15 cellular contexts compared by ENCODE assay signal in genomic region chr10:131553121-131553520, GRCh38.
A peak's percentile ranks its signal among the peaks of the same experiment; 100 is the strongest.
DNase-seq lines count a peak whose midpoint lies in the region; ATAC-seq and TF ChIP-seq lines count a peak whose summit lies in the region.
"Had no signal": no experiment of that assay in that cellular context is flagged by ENCODE, and none has a peak within 500 bp of the region (broad histone marks: within the 10 kb centered on the region; RNA-seq: fewer than 3 reads in every experiment).

No MANE protein-coding gene starts in this region.

- no peak overlapping the region for H3K14ac ChIP-seq in neuronal stem cell (ENCODE audit: low read length)

- no peaks in the 10 kb centered on the region for H3K27me3 ChIP-seq in DND-41 (ENCODE audit: insufficient read depth, low read length, poor library complexity)
- H3K27me3 ChIP-seq in neuronal stem cell (ENCODE audit: control insufficient read depth in 3 of 3, insufficient read depth in 3 of 3, low read depth in 1 of 3, low read length in 3 of 3), result no peaks in the 10 kb centered on the region
- no peaks in the 10 kb centered on the region for H3K27me3 ChIP-seq in mammary epithelial cell (ENCODE audit: insufficient read depth, low read length)

- intact Hi-C loops in mammary epithelial cell (cut with micrococcal nuclease), result no loop called here

- no peak overlapping the region for H2BK12ac ChIP-seq in neuronal stem cell (ENCODE audit: low read length)

- H3K79me2 ChIP-seq in DND-41 (ENCODE audit: insufficient read depth, low read length) (no peaks in the 10 kb centered on the region), mammary epithelial cell (ENCODE audit: insufficient read depth, low read length) (no peaks in the 10 kb centered on the region)

- peak overlapping the region; percentile 39 for H3K18ac ChIP-seq in neuronal stem cell (ENCODE audit: low read length)

- no CpG with 5 or more reads among the region's 6 CpGs for whole genome bisulfite sequencing in neuronal stem cell (ENCODE audit: extremely low coverage in 2 of 2, insufficient read length in 2 of 2, insufficient replicate concordance in 1 of 2), 2 donors
- WGBS in mammary epithelial cell (ENCODE audit: low coverage, missing lambda C conversion rate), result 22% methylated on average over 6 of the region's 6 CpGs

- dilution Hi-C loops in mammary epithelial cell (cut with HindIII; ENCODE audit: low sequenced_read_pairs), result no loop called here

- no peak overlapping the region for H2BK120ac ChIP-seq in neuronal stem cell (ENCODE audit: low read depth, low read length)

- CTCF ChIA-PET in mammary epithelial cell (lab: Charles Lee; ENCODE audit: low non-redundant PET), result no interaction called here

- no peak overlapping the region for H3K23ac ChIP-seq in neuronal stem cell (ENCODE audit: low read depth, low read length, poor library complexity)

- in situ Hi-C loops in mammary epithelial cell (cut with MboI; ENCODE audit: low sequenced_read_pairs in 2 of 2), result no loop called here

- no peaks in the 10 kb centered on the region for H3K36me3 ChIP-seq in DND-41 (ENCODE audit: insufficient read depth, low read length)
- no peaks in the 10 kb centered on the region for H3K36me3 ChIP-seq in neuronal stem cell (replicated peaks in 1 of 2; ENCODE audit: control insufficient read depth in 2 of 2, insufficient read depth in 2 of 2, low read length in 2 of 2)
- no peaks in the 10 kb centered on the region for H3K36me3 ChIP-seq in mammary epithelial cell (ENCODE audit: insufficient read depth, low read length)

- peak; percentile 8 for DNase-seq in DND-41
- DNase-seq in SW480 (ENCODE audit: low spot score), result peak; percentile 47
- DNase-seq in neuronal stem cell (ENCODE audit: low spot score), result no peak
- DNase-seq in mammary epithelial cell, result no peak
- no peak for DNase-seq in NCI-H226
- no peak for DNase-seq in NCI-H1930 (lab: John Stamatoyannopoulos, UW)
- no peak for DNase-seq in effector CD8-positive, alpha-beta T cell (lab: John Stamatoyannopoulos, UW)
- DNase-seq: ACHN; AML-193; Calu3; CD8-positive, alpha-beta T cell; DMS79 treated with DMSO at 0.1 percent for 48 hours; HCEC 1CT had no signal

- no peak overlapping the region for H2BK5ac ChIP-seq in neuronal stem cell (ENCODE audit: low read length)

- no peak overlapping the region for H4K91ac ChIP-seq in neuronal stem cell (ENCODE audit: low read depth, low read length, poor library complexity)

- H2AFZ ChIP-seq in DND-41 (ENCODE audit: low read depth, low read length), result no peak overlapping the region
- no peak overlapping the region for H2AFZ ChIP-seq in neuronal stem cell (ENCODE audit: low read length)
- H2AFZ ChIP-seq in mammary epithelial cell (ENCODE audit: low read depth, low read length), result no peak overlapping the region
- H2AFZ ChIP-seq: GM23338 had no signal

- TF ChIP-seq CTCF in DND-41 (IDR thresholded peaks at IDR 0.05; ENCODE audit: borderline replicate concordance, extremely low read depth, low read length, poor library complexity, severe bottlenecking), result no peak
- no peak for TF ChIP-seq CTCF in mammary epithelial cell (conservative IDR thresholded peaks at IDR 0.05 in 1 of 2, IDR thresholded peaks at IDR 0.05 in 1 of 2; ENCODE audit: extremely low read depth in 1 of 2, insufficient read depth in 1 of 2, low read depth in 1 of 2, low read length in 2 of 2)

- H3K9me3 ChIP-seq in DND-41 (ENCODE audit: insufficient read depth, low read length, severe bottlenecking), result no peaks in the 10 kb centered on the region
- no peaks in the 10 kb centered on the region for H3K9me3 ChIP-seq in neuronal stem cell (replicated peaks in 1 of 2; ENCODE audit: control insufficient read depth in 2 of 2, insufficient read depth in 1 of 2, low read depth in 1 of 2, low read length in 2 of 2)
- peaks cover 16% of the 10 kb centered on the region for H3K9me3 ChIP-seq in mammary epithelial cell (replicated peaks; ENCODE audit: insufficient read depth, low read length)

- H4K20me1 ChIP-seq in DND-41 (ENCODE audit: insufficient read depth, low read length), result no peaks in the 10 kb centered on the region; the same call in 1 of the 2 replicates
- no peaks in the 10 kb centered on the region for H4K20me1 ChIP-seq in mammary epithelial cell (ENCODE audit: insufficient read depth, low read length)

- H4K8ac ChIP-seq in neuronal stem cell (ENCODE audit: low read depth, low read length), result no peak overlapping the region

- H3K27ac ChIP-seq in DND-41 (ENCODE audit: low read length) (no peak overlapping the region), neuronal stem cell (replicated peaks; ENCODE audit: low read length) (no peak overlapping the region), mammary epithelial cell (ENCODE audit: insufficient read depth, low read depth, low read length) (no peak overlapping the region)
- H3K27ac ChIP-seq: HL-60 had no signal

- no TSS peak for BruUV-seq in mammary epithelial cell (replicated peaks; lab: Mats Ljungman, UMichigan)

- peak; percentile 63; the same call in 2 of the 3 replicates for ATAC-seq in DND-41 (ENCODE audit: insufficient read depth, low read depth)
- ATAC-seq: CD8-positive, alpha-beta T cell; GM23338 had no signal

- no peak overlapping the region for H2BK15ac ChIP-seq in neuronal stem cell (ENCODE audit: low read length)

- no peaks in the 10 kb centered on the region for H3K79me1 ChIP-seq in neuronal stem cell (ENCODE audit: low read depth, low read length)

- H3K4me1 ChIP-seq in DND-41 (ENCODE audit: insufficient read depth, low read length), result no peaks in the 10 kb centered on the region
- H3K4me1 ChIP-seq in neuronal stem cell (ENCODE audit: control insufficient read depth in 2 of 2, insufficient read depth in 1 of 2, low read depth in 1 of 2, low read length in 2 of 2), result peaks cover 0 to 2% of the 10 kb centered on the region in 2 donors
- H3K4me1 ChIP-seq in mammary epithelial cell (ENCODE audit: insufficient read depth, low read length), result no peaks in the 10 kb centered on the region

- no peak overlapping the region for H3K4ac ChIP-seq in neuronal stem cell (ENCODE audit: low read length)

- H3K4me2 ChIP-seq in DND-41 (ENCODE audit: insufficient read depth, low read length) (no peak overlapping the region), neuronal stem cell (ENCODE audit: insufficient read depth, low read length, poor library complexity, severe bottlenecking) (no peak overlapping the region), mammary epithelial cell (ENCODE audit: insufficient read depth, low read depth, low read length) (no peak overlapping the region)
- H3K4me2 ChIP-seq: GM23338 had no signal

- H3K9ac ChIP-seq in DND-41 (ENCODE audit: low read depth, low read length), result no peak overlapping the region
- H3K9ac ChIP-seq in neuronal stem cell (ENCODE audit: low read depth, low read length, poor library complexity), result no peak overlapping the region
- H3K9ac ChIP-seq in mammary epithelial cell (ENCODE audit: insufficient read depth, low read length), result no peak overlapping the region

- no peak overlapping the region for H2AK5ac ChIP-seq in neuronal stem cell (ENCODE audit: low read depth, low read length)

- H3K4me3 ChIP-seq in DND-41 (ENCODE audit: low read depth in 1 of 2, low read length in 2 of 2), result no peak overlapping the region
- no peak overlapping the region for H3K4me3 ChIP-seq in neuronal stem cell (ENCODE audit: low read length in 2 of 2)
- no peak overlapping the region for H3K4me3 ChIP-seq in mammary epithelial cell (replicated peaks in 1 of 3; ENCODE audit: insufficient read depth in 1 of 3, low read depth in 2 of 3, low read length in 3 of 3)
- H3K4me3 ChIP-seq: GM23338 had no signal

Comparison
In these comparisons a context has a peak if more than half of its experiments do, and no peak if none do; other contexts are left out.
1. DNase-seq: peak in DND-41 (single experiment) and SW480 (single experiment); none in neuronal stem cell (single experiment), mammary epithelial cell (single experiment), NCI-H226 (single experiment), NCI-H1930 (0 of 2) and effector CD8-positive, alpha-beta T cell (single experiment).